ENCODE assay signal across 9 cellular contexts in the genomic region with DNA sequence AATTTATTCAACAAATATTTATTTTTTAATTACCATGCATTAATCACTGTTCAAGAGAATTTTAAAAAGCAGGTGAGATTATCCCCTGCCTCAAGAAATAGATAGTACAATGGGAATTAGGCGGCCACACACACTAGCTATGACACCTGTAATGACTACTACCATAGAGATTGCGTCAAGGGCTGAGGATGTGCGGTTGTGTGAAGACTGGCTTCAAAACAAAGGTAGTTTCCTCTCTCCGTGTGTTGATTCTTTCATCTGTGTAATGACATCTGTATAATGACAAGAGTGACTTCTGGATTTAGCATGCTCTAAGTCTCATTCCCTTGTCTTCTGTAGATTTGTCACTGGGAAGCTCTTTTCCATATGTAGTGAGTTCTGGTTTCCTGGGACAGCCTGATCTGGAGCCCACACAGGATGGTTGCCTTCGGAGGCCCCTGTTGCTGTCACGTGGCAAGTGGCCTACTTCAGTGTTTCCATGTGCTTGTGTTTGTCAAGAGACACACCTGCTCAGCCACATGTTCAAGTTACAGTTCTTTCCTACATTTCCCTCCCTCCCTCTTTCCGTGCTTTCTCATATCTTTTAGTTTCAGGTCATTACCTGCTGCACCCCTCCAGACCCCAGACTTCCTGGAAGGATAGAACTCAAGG.
"Had no signal": no experiment of that assay in that cellular context is flagged by ENCODE, and none has a peak within 500 bp of the region (broad histone marks: within the 10 kb centered on the region; RNA-seq: fewer than 3 reads in every experiment).

No MANE protein-coding gene starts in this region.

- DNase-seq: GM23248, GOT3, H7, HCEC 1CT, Kasumi-1, KG1 had no signal

- H3K4me3 Mint-ChIP-seq: IgD-negative memory B cell had no signal

- H3K36me3 Mint-ChIP-seq: IgD-negative memory B cell had no signal

- H3K9ac ChIP-seq: GM23248 had no signal

- ATAC-seq: K562 had no signal

- H2AFZ ChIP-seq: GM23248 had no signal

- H3K4me1 Mint-ChIP-seq: IgD-negative memory B cell had no signal

- H3K4me3 ChIP-seq: GM23248, K562 had no signal

- FAIRE-seq: HTR-8/SVneo, K562 had no signal

- H3K27ac ChIP-seq: GM23248 had no signal

- H3K27ac Mint-ChIP-seq: IgD-negative memory B cell had no signal
